In the genomic region with DNA sequence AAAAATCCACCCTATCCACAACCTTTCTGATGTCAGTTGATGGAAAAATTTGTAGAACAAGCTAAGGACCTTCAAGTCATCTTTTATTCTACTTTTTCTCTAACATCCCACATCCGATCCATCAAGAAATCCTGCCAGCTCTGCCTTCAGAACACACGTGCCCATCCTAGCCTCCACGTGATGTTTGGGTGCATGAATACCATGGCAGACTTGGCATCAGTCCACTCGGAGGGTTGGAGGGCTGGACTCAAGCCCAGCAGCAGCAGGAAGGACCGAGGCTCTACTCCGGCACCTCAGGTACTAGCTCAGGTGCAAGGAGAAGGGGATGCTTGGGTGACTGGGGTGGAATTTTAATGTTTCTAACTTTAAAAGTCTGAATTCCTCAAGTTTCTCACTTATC, we compare ENCODE assay signal across 24 cellular contexts.
"Had no signal": no experiment of that assay in that cellular context is flagged by ENCODE, and none has a peak within 500 bp of the region (broad histone marks: within the 10 kb centered on the region; RNA-seq: fewer than 3 reads in every experiment).

No MANE protein-coding gene starts in this region.

- FAIRE-seq: endothelial cell of umbilical vein had no signal

- ATAC-seq: left colon; left ventricle myocardium superior; psoas muscle; sciatic nerve; stimulated activated memory B cell treated with anti-CD40 and anti-IgM and Interleukin-4, amounts not matched to agents 10 μg/mL and 1 μg/mL and 100 μg/mL, for 72 hours; upper lobe of right lung had no signal

- H3K36me3 ChIP-seq: spleen, tibial artery, upper lobe of right lung, vagina had no signal

- H2AFZ ChIP-seq: hepatocyte, parathyroid adenoma had no signal

- H3K4me2 ChIP-seq: hepatocyte had no signal

- H3K9me3 ChIP-seq: psoas muscle, tibial artery, upper lobe of right lung, vagina had no signal

- H3K4me3 ChIP-seq: hepatocyte, lung, psoas muscle, spleen, tibial artery, upper lobe of right lung, vagina had no signal

- H3K79me2 ChIP-seq: hepatocyte, parathyroid adenoma had no signal

- H3K9ac ChIP-seq: parathyroid adenoma had no signal

- DNase-seq: effector CD4-positive, alpha-beta T cell; endodermal cell; erythroblast; foreskin melanocyte; left colon; left ventricle myocardium superior; mesenchymal stem cell; naive B cell; nephron progenitor cell; psoas muscle; retina; spleen; stimulated activated CD4-positive, alpha-beta T cell treated with anti-CD3 and anti-CD28 coated beads, Interleukin-15, amount 100 ng/mL, for 24 hours; stimulated activated CD4-positive, alpha-beta T cell treated with anti-CD3 and anti-CD28 coated beads, Interleukin-1b, Interleukin-23, amount 100 ng/mL, for 48 hours; stimulated activated CD4-positive, alpha-beta T cell treated with anti-CD3 and anti-CD28 coated beads, Interleukin-4, amount 100 ng/mL, for 24 hours; tibial artery; upper lobe of right lung had no signal

- H3K27ac ChIP-seq: hepatocyte, parathyroid adenoma, psoas muscle, spleen, tibial artery, upper lobe of right lung, vagina had no signal

- H3K4me1 ChIP-seq: parathyroid adenoma, psoas muscle, spleen, tibial artery, upper lobe of right lung, vagina had no signal

- H3K27me3 ChIP-seq: hepatocyte, spleen, tibial artery, upper lobe of right lung, vagina had no signal
